Comparison of ENCODE assay signal across 14 cellular contexts in the genomic region with DNA sequence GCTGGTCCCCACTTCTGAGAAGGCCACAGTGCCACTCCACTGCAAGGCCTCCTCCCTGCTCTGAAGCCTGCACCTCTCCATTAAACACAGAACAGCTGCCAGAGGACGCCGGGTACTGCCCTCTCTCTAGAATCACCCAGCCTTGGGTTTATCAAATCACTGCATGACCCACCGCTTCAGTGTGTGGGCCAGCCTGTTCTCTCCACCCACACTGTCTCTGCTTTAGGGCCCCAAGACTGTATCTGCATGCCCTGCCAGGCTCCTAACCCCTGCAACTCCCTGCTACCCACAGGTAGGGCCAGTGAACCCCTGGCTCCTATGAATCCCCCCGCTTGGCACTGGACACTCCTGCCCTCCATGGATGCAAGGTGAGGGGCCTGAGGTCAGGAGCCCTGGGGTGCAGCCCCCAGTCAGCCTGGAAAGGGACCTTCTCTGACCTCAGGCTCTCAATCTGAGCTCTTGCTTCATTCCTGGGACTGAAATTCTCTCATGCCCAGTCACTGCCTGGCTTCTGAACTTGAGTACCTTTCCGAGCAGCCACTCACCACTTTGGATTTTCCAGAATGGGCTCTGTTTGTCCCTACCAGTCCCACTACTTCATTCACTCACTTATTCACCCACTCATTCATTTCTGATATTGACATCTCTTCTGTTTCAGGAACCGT.
DNase-seq lines count a peak whose midpoint lies in the region; ATAC-seq lines count a peak whose summit lies in the region.
"Had no signal": no experiment of that assay in that cellular context is flagged by ENCODE, and none has a peak within 500 bp of the region (broad histone marks: within the 10 kb centered on the region; RNA-seq: fewer than 3 reads in every experiment).

No MANE protein-coding gene starts in this region.

- no peak overlapping the region for H2BK12ac ChIP-seq in trophoblast cell (ENCODE audit: low read length)

- no CpG with 5 or more reads among the region's 6 CpGs for whole genome bisulfite sequencing in trophoblast cell (ENCODE audit: extremely low coverage, insufficient coverage, insufficient read length)

- H3K4ac ChIP-seq in trophoblast cell (ENCODE audit: low read depth, low read length) = no peak overlapping the region

- no peak overlapping the region for H2BK5ac ChIP-seq in trophoblast cell (ENCODE audit: low read depth, low read length, poor library complexity)

- no peak overlapping the region for H2AK5ac ChIP-seq in trophoblast cell (ENCODE audit: low read length)

- no peak overlapping the region for H3K27ac ChIP-seq in trophoblast cell (ENCODE audit: low read depth, low read length)
- H3K27ac ChIP-seq: gastrocnemius medialis had no signal

- H3K9me3 Mint-ChIP-seq in activated naive CD8-positive, alpha-beta T cell treated with anti-CD3 and anti-CD28 coated beads for 36 hours = no peaks in the 10 kb centered on the region
- H3K9me3 Mint-ChIP-seq: activated CD4-positive, alpha-beta memory T cell treated with anti-CD3 and anti-CD28 coated beads, Interleukin-2, amount 10 ng/mL, durations not matched to agents 7 days and 5 days had no signal

- H3K27me3 Mint-ChIP-seq in activated naive CD8-positive, alpha-beta T cell treated with anti-CD3 and anti-CD28 coated beads for 36 hours = peaks cover 15% of the 10 kb centered on the region

- no peak overlapping the region for H4K8ac ChIP-seq in trophoblast cell (ENCODE audit: low read depth, low read length)

- no peak overlapping the region for H2AFZ ChIP-seq in trophoblast cell (ENCODE audit: insufficient read depth, low read length, poor library complexity)

- H3K27me3 ChIP-seq in adipocyte (replicated peaks; ENCODE audit: control insufficient read depth, insufficient read depth, low read length) (no peaks in the 10 kb centered on the region), trophoblast cell (ENCODE audit: insufficient read depth, low read length) (no peaks in the 10 kb centered on the region)

- H4K12ac ChIP-seq in trophoblast cell (ENCODE audit: low read depth, low read length) = no peak overlapping the region

- no peak overlapping the region for H3K14ac ChIP-seq in trophoblast cell (ENCODE audit: low read length)

- H3K79me2 ChIP-seq in trophoblast cell (ENCODE audit: control insufficient read depth, insufficient read depth, low read length, poor library complexity) = no peaks in the 10 kb centered on the region

- H3K36me3 ChIP-seq in adipocyte (ENCODE audit: control insufficient read depth, insufficient read depth, low read length, severe bottlenecking) (no peaks in the 10 kb centered on the region), trophoblast cell (ENCODE audit: control insufficient read depth in 1 of 2, insufficient read depth in 2 of 2, low read length in 2 of 2) (no peaks in the 10 kb centered on the region)
- H3K36me3 ChIP-seq: gastrocnemius medialis had no signal

- H3K4me1 ChIP-seq in adipocyte (ENCODE audit: control insufficient read depth, insufficient read depth, low read length) = peaks cover 25% of the 10 kb centered on the region
- peaks cover 3 to 8% of the 10 kb centered on the region in 2 experiments for H3K4me1 ChIP-seq in trophoblast cell (ENCODE audit: control insufficient read depth in 1 of 2, insufficient read depth in 2 of 2, low read length in 2 of 2)
- H3K4me1 ChIP-seq: gastrocnemius medialis had no signal

- H3K9ac ChIP-seq in adipocyte (ENCODE audit: low read length) (peak overlapping the region; percentile 63), trophoblast cell (ENCODE audit: low read length) (no peak overlapping the region)

- intact Hi-C loops in Right ventricle myocardium superior (cut with DNase I) = no loop called here

- peak; percentile 40 for ATAC-seq in Right ventricle myocardium superior (ENCODE audit: poor library complexity)

- no peak overlapping the region for H3K23ac ChIP-seq in trophoblast cell (ENCODE audit: low read length)

- H3K27ac Mint-ChIP-seq in activated naive CD8-positive, alpha-beta T cell treated with anti-CD3 and anti-CD28 coated beads for 36 hours = no peak overlapping the region
- H3K27ac Mint-ChIP-seq: activated CD4-positive, alpha-beta memory T cell treated with anti-CD3 and anti-CD28 coated beads, Interleukin-2, amount 10 ng/mL, durations not matched to agents 7 days and 5 days; CD4-positive, alpha-beta memory T cell had no signal

- no peak overlapping the region for H3K4me2 ChIP-seq in trophoblast cell (ENCODE audit: low read length)

- H2BK120ac ChIP-seq in trophoblast cell (ENCODE audit: insufficient read depth, low read length, poor library complexity) = no peak overlapping the region

- DNase-seq in EH (ENCODE audit: low read depth) (peak; percentile 83), adipocyte (ENCODE audit: low read depth) (peak; percentile 58), Right ventricle myocardium superior (no peak), trophoblast cell (peak; percentile 89 to 92), NCI-H2171 (lab: John Stamatoyannopoulos, UW) (no peak), SK-N-DZ (ENCODE audit: low spot score) (no peak), NCI-H748 treated with DMSO at 0.1 percent for 48 hours (lab: John Stamatoyannopoulos, UW) (no peak)
- no peak for DNase-seq in activated naive CD8-positive, alpha-beta T cell treated with anti-CD3 and anti-CD28 coated beads for 36 hours
- DNase-seq: activated CD4-positive, alpha-beta memory T cell treated with anti-CD3 and anti-CD28 coated beads, Interleukin-2, amount 10 ng/mL, durations not matched to agents 7 days and 5 days; activated naive CD4-positive, alpha-beta T cell treated with Interleukin-2 at 50 U/mL for 16 hours; CD4-positive, alpha-beta memory T cell; gastrocnemius medialis; occipital lobe; T-helper 2 cell had no signal

- no peaks in the 10 kb centered on the region for H3K79me1 ChIP-seq in trophoblast cell (ENCODE audit: low read length)

- H3K18ac ChIP-seq in trophoblast cell (ENCODE audit: low read length) = no peak overlapping the region

- H3K4me3 ChIP-seq in adipocyte (ENCODE audit: low read length) (no peak overlapping the region), trophoblast cell (ENCODE audit: low read depth, low read length) (no peak overlapping the region)
- H3K4me3 ChIP-seq: gastrocnemius medialis had no signal

- no peaks in the 10 kb centered on the region for H3K36me3 Mint-ChIP-seq in activated naive CD8-positive, alpha-beta T cell treated with anti-CD3 and anti-CD28 coated beads for 36 hours
- H3K36me3 Mint-ChIP-seq: CD4-positive, alpha-beta memory T cell had no signal

- H4K91ac ChIP-seq in trophoblast cell (ENCODE audit: low read depth, low read length) = no peak overlapping the region

- H3K4me1 Mint-ChIP-seq in activated naive CD8-positive, alpha-beta T cell treated with anti-CD3 and anti-CD28 coated beads for 36 hours = no peaks in the 10 kb centered on the region
- H3K4me1 Mint-ChIP-seq: activated CD4-positive, alpha-beta memory T cell treated with anti-CD3 and anti-CD28 coated beads, Interleukin-2, amount 10 ng/mL, durations not matched to agents 7 days and 5 days; CD4-positive, alpha-beta memory T cell had no signal

- no peak overlapping the region for H3K4me3 Mint-ChIP-seq in activated naive CD8-positive, alpha-beta T cell treated with anti-CD3 and anti-CD28 coated beads for 36 hours
- H3K4me3 Mint-ChIP-seq: activated CD4-positive, alpha-beta memory T cell treated with anti-CD3 and anti-CD28 coated beads, Interleukin-2, amount 10 ng/mL, durations not matched to agents 7 days and 5 days; CD4-positive, alpha-beta memory T cell had no signal

- H3K9me3 ChIP-seq in adipocyte (ENCODE audit: control insufficient read depth, low read length) (no peaks in the 10 kb centered on the region), trophoblast cell (ENCODE audit: insufficient read depth, low read depth, low read length) (peaks cover 2% of the 10 kb centered on the region)
- H3K9me3 ChIP-seq: gastrocnemius medialis had no signal

Comparison
In these comparisons a context has a peak if more than half of its experiments do, and no peak if none do; other contexts are left out.
1. DNase-seq: peak in EH (single experiment), adipocyte (single experiment) and trophoblast cell (2 of 2); none in Right ventricle myocardium superior (single experiment), NCI-H2171 (single experiment), SK-N-DZ (single experiment), NCI-H748 treated with DMSO at 0.1 percent for 48 hours (single experiment) and activated naive CD8-positive, alpha-beta T cell treated with anti-CD3 and anti-CD28 coated beads for 36 hours (single experiment).